Comparison of ENCODE assay signal across 10 cellular contexts in genomic region chr6:139016337-139017213, GRCh38. TPM values are rescaled to one million over a fixed set of nuclear protein-coding genes. Genes with fewer than 3 reads are reported as not detected.
DNase-seq lines count a peak whose midpoint lies in the region; ATAC-seq and TF ChIP-seq lines count a peak whose summit lies in the region.
"Had no signal": no experiment of that assay in that cellular context is flagged by ENCODE, and none has a peak within 500 bp of the region (broad histone marks: within the 10 kb centered on the region; RNA-seq: fewer than 3 reads in every experiment).

No MANE protein-coding gene starts in this region.

- WGBS in hepatocyte (ENCODE audit: low lambda C conversion rate, missing lambda C conversion rate) = 72% methylated on average over 7 of the region's 7 CpGs

- H3K9me2 ChIP-seq in hepatocyte (replicated peaks; ENCODE audit: insufficient read depth) = no peaks in the 10 kb centered on the region

- H3K4me2 ChIP-seq in hepatocyte = no peak overlapping the region
- H3K4me2 ChIP-seq: BLaER1 had no signal

- ATAC-seq in HG03439 (IDR thresholded peaks at IDR 0.05; ENCODE audit: unreplicated experiment) = peak; percentile 63
- no peak for ATAC-seq in activated CD4-positive, CD25-positive, alpha-beta regulatory T cell treated with anti-CD3 and anti-CD28 coated beads, Interleukin-2, amount 50 U/mL, for 24 hours

- peaks cover 10% of the 10 kb centered on the region for H3K4me1 ChIP-seq in hepatocyte (ENCODE audit: insufficient read depth)
- H3K4me1 ChIP-seq: BLaER1 had no signal

- H3K4me3 ChIP-seq in fibroblast of pulmonary artery (replicated peaks; ENCODE audit: low read depth, low read length) (no peak overlapping the region), hepatocyte (no peak overlapping the region)
- H3K4me3 ChIP-seq: BLaER1, pancreas had no signal

- H2AFZ ChIP-seq in hepatocyte = no peak overlapping the region

- H3K27me3 ChIP-seq in hepatocyte = no peaks in the 10 kb centered on the region
- H3K27me3 ChIP-seq: BLaER1, pancreas had no signal

- H3K36me3 ChIP-seq in hepatocyte (replicated peaks; ENCODE audit: insufficient read depth, low read depth) = no peaks in the 10 kb centered on the region
- H3K36me3 ChIP-seq: BLaER1, pancreas had no signal

- no peak overlapping the region for H3K27ac ChIP-seq in hepatocyte
- H3K27ac ChIP-seq: BLaER1, pancreas had no signal

- no peaks in the 10 kb centered on the region for H3K79me2 ChIP-seq in hepatocyte

- no peaks in the 10 kb centered on the region for H4K20me1 ChIP-seq in hepatocyte (ENCODE audit: insufficient read depth, poor library complexity, severe bottlenecking)
- H4K20me1 ChIP-seq: BLaER1 had no signal

- DNase-seq in AML-193 (lab: John Stamatoyannopoulos, UW) = peak; percentile 58 to 78
- peak; percentile 59 for DNase-seq in GM20000 (ENCODE audit: low spot score)
- DNase-seq in fibroblast of pulmonary artery (ENCODE audit: low read depth) = peak; percentile 25
- DNase-seq in hepatocyte (ENCODE audit: low spot score) = no peak
- DNase-seq in NCI-H526 (lab: John Stamatoyannopoulos, UW) = no peak
- DNase-seq in NCI-H187 (lab: John Stamatoyannopoulos, UW) = no peak

- no peaks in the 10 kb centered on the region for H3K9me3 ChIP-seq in hepatocyte (ENCODE audit: low read depth)
- H3K9me3 ChIP-seq: BLaER1, pancreas had no signal

- TF ChIP-seq CTCF in GM20000 (IDR thresholded peaks at IDR 0.05; ENCODE audit: extremely low read depth, missing control alignments) = no peak
- TF ChIP-seq CTCF in fibroblast of pulmonary artery (IDR thresholded peaks at IDR 0.05; ENCODE audit: low read length, missing control alignments) = no peak
- no peak for TF ChIP-seq CTCF in hepatocyte (IDR thresholded peaks at IDR 0.05; ENCODE audit: poor library complexity)

RNA-seq across cellular contexts. Expression of gene ABRACL, which starts 12.0 kb away (rescaled TPM):
- total RNA-seq in hepatocyte = 81.4 and 81.8 TPM in 2 replicates
- polyA plus RNA-seq in hepatocyte = 97.1 and 110 TPM in 2 replicates

RNA-seq across cellular contexts. Expression of gene REPS1, which starts 28.5 kb away (rescaled TPM):
- 39.3 and 43.1 TPM in 2 replicates for total RNA-seq in hepatocyte
- polyA plus RNA-seq in hepatocyte = 30.0 and 31.3 TPM in 2 replicates

Comparison
In these comparisons a context has a peak if more than half of its experiments do, and no peak if none do; other contexts are left out.
1. DNase-seq: peak in AML-193 (2 of 2), GM20000 (single experiment) and fibroblast of pulmonary artery (single experiment); none in hepatocyte (single experiment), NCI-H526 (0 of 2) and NCI-H187 (0 of 2).